22 cellular contexts compared by ENCODE assay signal in genomic region chr12:11563785-11564739, GRCh38.
A peak's percentile ranks its signal among the peaks of the same experiment; 100 is the strongest.
DNase-seq lines count a peak whose midpoint lies in the region; FAIRE-seq and TF ChIP-seq lines count a peak whose summit lies in the region.
"Had no signal": no experiment of that assay in that cellular context is flagged by ENCODE, and none has a peak within 500 bp of the region (broad histone marks: within the 10 kb centered on the region; RNA-seq: fewer than 3 reads in every experiment).

No MANE protein-coding gene starts in this region.

- no peak overlapping the region for H3K4me3 Mint-ChIP-seq in activated CD4-positive, alpha-beta T cell treated with anti-CD3 and anti-CD28 coated beads, Interleukin-2, amount 10 ng/mL, durations not matched to agents 7 days and 5 days
- H3K4me3 Mint-ChIP-seq in chondrocyte (ENCODE audit: unreplicated experiment), result no peak overlapping the region
- H3K4me3 Mint-ChIP-seq: CD4-positive, CD25-positive, alpha-beta regulatory T cell had no signal

- no peak overlapping the region for H3K27ac Mint-ChIP-seq in activated CD4-positive, alpha-beta T cell treated with anti-CD3 and anti-CD28 coated beads, Interleukin-2, amount 10 ng/mL, durations not matched to agents 7 days and 5 days
- no peak overlapping the region for H3K27ac Mint-ChIP-seq in chondrocyte (ENCODE audit: unreplicated experiment)
- H3K27ac Mint-ChIP-seq: CD4-positive, CD25-positive, alpha-beta regulatory T cell had no signal

- CTCF ChIA-PET in activated CD4-positive, alpha-beta T cell treated with anti-CD3 and anti-CD28 coated beads, Interleukin-2, amount 10 ng/mL, durations not matched to agents 7 days and 5 days (lab: Charles Lee), result no interaction called here

- no peaks in the 10 kb centered on the region for H3K36me3 Mint-ChIP-seq in activated CD4-positive, alpha-beta T cell treated with anti-CD3 and anti-CD28 coated beads, Interleukin-2, amount 10 ng/mL, durations not matched to agents 7 days and 5 days (ENCODE audit: low read depth)
- H3K36me3 Mint-ChIP-seq in chondrocyte (ENCODE audit: low read depth), result no peaks in the 10 kb centered on the region
- H3K36me3 Mint-ChIP-seq: CD4-positive, CD25-positive, alpha-beta regulatory T cell had no signal

- no peak overlapping the region for H3K27ac ChIP-seq in kidney (ENCODE audit: low read depth in 2 of 2, low read length in 2 of 2)

- in situ Hi-C loops in SK-MEL-5 (cut with HindIII; ENCODE audit: low pct_unique_long_range_greater_than_20kb, low sequenced_read_pairs), result no loop called here

- H3K36me3 ChIP-seq in kidney (ENCODE audit: control insufficient read depth in 1 of 2, insufficient read depth in 2 of 2, low read length in 2 of 2), result no peaks in the 10 kb centered on the region
- H3K36me3 ChIP-seq: MG63 had no signal

- H3K27me3 Mint-ChIP-seq in activated CD4-positive, alpha-beta T cell treated with anti-CD3 and anti-CD28 coated beads, Interleukin-2, amount 10 ng/mL, durations not matched to agents 7 days and 5 days, result peaks cover 7% of the 10 kb centered on the region
- no peaks in the 10 kb centered on the region for H3K27me3 Mint-ChIP-seq in chondrocyte (ENCODE audit: low read depth)

- FAIRE-seq in A204.1 (lab: Jason Lieb, UNC), result peak; percentile 47
- FAIRE-seq in G401.6 (lab: Jason Lieb, UNC), result peak; percentile 50
- FAIRE-seq in kidney (lab: Jason Lieb, UNC), result peak; percentile 42
- FAIRE-seq: K562 had no signal

- DNase-seq in SK-MEL-5 (ENCODE audit: low read depth, low spot score), result peak; percentile 53
- no peak for DNase-seq in kidney
- no peak for DNase-seq in activated CD4-positive, alpha-beta T cell treated with anti-CD3 and anti-CD28 coated beads, Interleukin-2, amount 10 ng/mL, durations not matched to agents 7 days and 5 days
- DNase-seq in amygdala (lab: John Stamatoyannopoulos, UW), result no peak
- no peak for DNase-seq in chondrocyte (ENCODE audit: low spot score)
- no peak for DNase-seq in HuH-7.5 (ENCODE audit: low spot score)
- DNase-seq: Caco-2; CD4-positive, CD25-positive, alpha-beta regulatory T cell; DMS 273 treated with DMSO at 0.1 percent for 48 hours; DMS79 treated with DMSO at 0.1 percent for 48 hours; H7; MG63; NCI-H1048; NCI-H1436; NCI-H187 treated with DMSO at 0.1 percent for 48 hours; NCI-H2107; NCI-H226; NCI-H510A treated with DMSO at 0.1 percent for 48 hours; NCI-H748 treated with DMSO at 0.1 percent for 48 hours had no signal

- POLR2A ChIA-PET in activated CD4-positive, alpha-beta T cell treated with anti-CD3 and anti-CD28 coated beads, Interleukin-2, amount 10 ng/mL, durations not matched to agents 7 days and 5 days (lab: Charles Lee), result no interaction called here

- no peak for TF ChIP-seq CTCF in kidney (IDR thresholded peaks at IDR 0.05; ENCODE audit: borderline replicate concordance, extremely low read depth, insufficient read depth)
- no peak for TF ChIP-seq CTCF in chondrocyte (IDR thresholded peaks at IDR 0.05)

- H3K4me3 ChIP-seq in kidney (ENCODE audit: low read length in 2 of 2), result no peak overlapping the region
- H3K4me3 ChIP-seq: K562, MG63 had no signal

- H3K9me3 Mint-ChIP-seq in activated CD4-positive, alpha-beta T cell treated with anti-CD3 and anti-CD28 coated beads, Interleukin-2, amount 10 ng/mL, durations not matched to agents 7 days and 5 days, result no peaks in the 10 kb centered on the region
- no peaks in the 10 kb centered on the region for H3K9me3 Mint-ChIP-seq in chondrocyte (ENCODE audit: low read depth)

- H3K9me3 ChIP-seq in kidney (ENCODE audit: control insufficient read depth in 1 of 2, low read length in 2 of 2), result no peaks in the 10 kb centered on the region
- H3K9me3 ChIP-seq: Caco-2, MG63 had no signal

- H3K4me1 ChIP-seq in kidney (ENCODE audit: control insufficient read depth in 1 of 2, insufficient read depth in 1 of 2, low read depth in 1 of 2, low read length in 2 of 2), result no peaks in the 10 kb centered on the region
- H3K4me1 ChIP-seq: Caco-2 had no signal

- intact Hi-C loops in kidney (cut with DNase I), result no loop called here

- peaks cover 2% of the 10 kb centered on the region for H3K4me1 Mint-ChIP-seq in activated CD4-positive, alpha-beta T cell treated with anti-CD3 and anti-CD28 coated beads, Interleukin-2, amount 10 ng/mL, durations not matched to agents 7 days and 5 days
- H3K4me1 Mint-ChIP-seq in chondrocyte (ENCODE audit: low read depth), result peaks cover 45% of the 10 kb centered on the region
- H3K4me1 Mint-ChIP-seq: CD4-positive, CD25-positive, alpha-beta regulatory T cell had no signal

- no peak overlapping the region for H3K9ac ChIP-seq in kidney (ENCODE audit: low read length in 2 of 2)
